Comparison of ENCODE assay signal across 9 cellular contexts in the genomic region with DNA sequence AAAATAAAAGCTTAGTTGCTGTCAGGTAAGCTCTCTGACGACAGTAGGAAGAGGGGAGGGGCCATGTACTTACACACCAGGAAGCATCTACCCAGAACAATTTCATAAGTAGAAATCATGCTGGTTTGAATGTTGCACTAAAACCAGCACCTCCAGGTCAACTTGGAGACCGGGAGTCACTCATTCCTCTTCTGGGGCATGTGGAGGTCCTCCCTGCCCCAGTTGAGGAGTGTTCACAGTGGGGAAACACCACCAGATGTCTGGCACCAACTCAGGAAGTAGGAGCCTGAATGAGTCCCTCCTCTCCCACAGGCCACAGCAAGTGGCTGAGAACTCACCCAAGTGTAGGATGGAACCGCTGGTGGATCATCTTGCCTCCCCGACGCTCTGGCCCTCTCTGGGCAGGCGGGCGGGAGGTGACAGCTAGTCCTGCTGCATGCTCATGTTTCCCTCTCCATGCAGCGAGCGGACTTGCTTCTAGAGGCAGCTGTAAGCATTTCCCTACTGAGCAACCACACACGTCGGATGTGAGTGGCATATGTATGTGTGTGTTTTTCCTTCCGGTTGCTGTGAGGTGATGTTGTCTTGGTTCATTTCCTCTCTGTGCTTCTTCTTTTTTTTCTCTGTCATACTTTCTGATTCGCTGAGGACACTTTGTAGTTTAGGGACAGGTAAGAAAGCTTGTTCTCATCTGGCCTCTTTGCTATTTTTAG.
DNase-seq lines count a peak whose midpoint lies in the region; FAIRE-seq and TF ChIP-seq lines count a peak whose summit lies in the region.
"Had no signal": no experiment of that assay in that cellular context is flagged by ENCODE, and none has a peak within 500 bp of the region (broad histone marks: within the 10 kb centered on the region; RNA-seq: fewer than 3 reads in every experiment).

No MANE protein-coding gene starts in this region.

- peak overlapping the region; percentile 34 to 74 (median 66) for H3K9ac ChIP-seq in BLaER1 treated with 17β-estradiol and CSF1 and Interleukin-3, amounts not matched to agents 10 nM and 100 nM
- no peak overlapping the region for H3K9ac ChIP-seq in kidney (ENCODE audit: low read length in 2 of 2)

- H3K4me3 Mint-ChIP-seq in IgD-negative memory B cell, result peak overlapping the region; percentile 70 to 97 (median 94)

- peak; percentile 60 for DNase-seq in GM20000 (ENCODE audit: low spot score)
- peak; percentile 27 to 38 (median 33) for DNase-seq in activated CD8-positive, alpha-beta memory T cell treated with anti-CD3 and anti-CD28 coated beads for 48 hours (ENCODE audit: low read depth in 2 of 3, low spot score in 2 of 3)
- DNase-seq in kidney, result peak; percentile 68
- DNase-seq in stimulated activated CD8-positive, alpha-beta memory T cell treated with anti-CD3 and anti-CD28 coated beads, Interleukin-4, amount 100 ng/mL, for 1 hour (ENCODE audit: low read depth in 2 of 2, low spot score in 1 of 2), result peak; percentile 36 to 46
- DNase-seq in urothelium cell line (ENCODE audit: low spot score), result no peak
- no peak for DNase-seq in HuH-7.5 (ENCODE audit: low spot score)

- H3K9me3 Mint-ChIP-seq in IgD-negative memory B cell, result no peaks in the 10 kb centered on the region

- no peaks in the 10 kb centered on the region for H3K27me3 Mint-ChIP-seq in IgD-negative memory B cell

- intact Hi-C loops in kidney (cut with DNase I), result no loop called here

- peak overlapping the region; percentile 47 to 82 (median 77) for H3K27ac ChIP-seq in BLaER1 treated with 17β-estradiol and CSF1 and Interleukin-3, amounts not matched to agents 10 nM and 100 nM
- H3K27ac ChIP-seq in kidney (ENCODE audit: low read depth in 2 of 2, low read length in 2 of 2), result no peak overlapping the region

- peaks cover 36 to 93% (median 42%) of the 10 kb centered on the region in 10 experiments for H3K4me1 ChIP-seq in BLaER1 treated with 17β-estradiol and CSF1 and Interleukin-3, amounts not matched to agents 10 nM and 100 nM
- peaks cover 0 to 2% of the 10 kb centered on the region in 2 donors for H3K4me1 ChIP-seq in kidney (ENCODE audit: control insufficient read depth in 1 of 2, insufficient read depth in 1 of 2, low read depth in 1 of 2, low read length in 2 of 2)

- H3K4me2 ChIP-seq in BLaER1 treated with 17β-estradiol and CSF1 and Interleukin-3, amounts not matched to agents 10 nM and 100 nM, result peak overlapping the region; percentile 71 to 92 (median 79)

- H3K9me3 ChIP-seq in BLaER1 treated with 17β-estradiol and CSF1 and Interleukin-3, amounts not matched to agents 10 nM and 100 nM (replicated peaks in 1 of 11), result peaks cover 0 to 22% (median 12%) of the 10 kb centered on the region in 11 experiments; a peak in 18 of 22 replicates
- H3K9me3 ChIP-seq in kidney (ENCODE audit: control insufficient read depth in 1 of 2, low read length in 2 of 2), result no peaks in the 10 kb centered on the region

- no peak for FAIRE-seq in kidney (lab: Jason Lieb, UNC)
- FAIRE-seq in urothelium cell line (lab: Jason Lieb, UNC), result no peak
- FAIRE-seq: bronchial epithelial cell had no signal

- H3K36me3 ChIP-seq in BLaER1 treated with 17β-estradiol and CSF1 and Interleukin-3, amounts not matched to agents 10 nM and 100 nM, result peaks cover 0 to 19% (median 0%) of the 10 kb centered on the region in 11 experiments; a peak in 7 of 22 replicates
- no peaks in the 10 kb centered on the region for H3K36me3 ChIP-seq in kidney (ENCODE audit: control insufficient read depth in 1 of 2, insufficient read depth in 2 of 2, low read length in 2 of 2)

- H3K4me1 Mint-ChIP-seq in IgD-negative memory B cell, result peaks cover 37 to 63% (median 42%) of the 10 kb centered on the region in 3 donors

- no peaks in the 10 kb centered on the region for H4K20me1 ChIP-seq in BLaER1 treated with 17β-estradiol and CSF1 and Interleukin-3, amounts not matched to agents 10 nM and 100 nM

- H3K27ac Mint-ChIP-seq in IgD-negative memory B cell, result peak overlapping the region; percentile 14 to 91 (median 67)

- H3K4me3 ChIP-seq in BLaER1 treated with 17β-estradiol and CSF1 and Interleukin-3, amounts not matched to agents 10 nM and 100 nM, result peak overlapping the region; percentile 39 to 58 (median 49)
- no peak overlapping the region for H3K4me3 ChIP-seq in kidney (ENCODE audit: low read length in 2 of 2)

- no peaks in the 10 kb centered on the region for H3K27me3 ChIP-seq in BLaER1 treated with 17β-estradiol and CSF1 and Interleukin-3, amounts not matched to agents 10 nM and 100 nM

- peaks cover 13% of the 10 kb centered on the region for H3K36me3 Mint-ChIP-seq in IgD-negative memory B cell

- TF ChIP-seq CTCF in GM20000 (IDR thresholded peaks at IDR 0.05; ENCODE audit: extremely low read depth, missing control alignments) (no peak), kidney (IDR thresholded peaks at IDR 0.05; ENCODE audit: borderline replicate concordance, extremely low read depth, insufficient read depth) (no peak)

Comparison
In these comparisons a context has a peak if more than half of its experiments do, and no peak if none do; other contexts are left out.
1. H3K27ac ChIP-seq: peak in BLaER1 treated with 17β-estradiol and CSF1 and Interleukin-3, amounts not matched to agents 10 nM and 100 nM (11 of 11); none in kidney (0 of 2).
2. H3K4me3 ChIP-seq: peak in BLaER1 treated with 17β-estradiol and CSF1 and Interleukin-3, amounts not matched to agents 10 nM and 100 nM (10 of 10); none in kidney (0 of 2).
3. H3K9ac ChIP-seq: peak in BLaER1 treated with 17β-estradiol and CSF1 and Interleukin-3, amounts not matched to agents 10 nM and 100 nM (11 of 11); none in kidney (0 of 2).
4. DNase-seq: peak in GM20000 (single experiment), activated CD8-positive, alpha-beta memory T cell treated with anti-CD3 and anti-CD28 coated beads for 48 hours (3 of 3), kidney (single experiment) and stimulated activated CD8-positive, alpha-beta memory T cell treated with anti-CD3 and anti-CD28 coated beads, Interleukin-4, amount 100 ng/mL, for 1 hour (2 of 2); none in urothelium cell line (single experiment) and HuH-7.5 (single experiment).